ENCODE assay signal across 10 cellular contexts in the genomic region with DNA sequence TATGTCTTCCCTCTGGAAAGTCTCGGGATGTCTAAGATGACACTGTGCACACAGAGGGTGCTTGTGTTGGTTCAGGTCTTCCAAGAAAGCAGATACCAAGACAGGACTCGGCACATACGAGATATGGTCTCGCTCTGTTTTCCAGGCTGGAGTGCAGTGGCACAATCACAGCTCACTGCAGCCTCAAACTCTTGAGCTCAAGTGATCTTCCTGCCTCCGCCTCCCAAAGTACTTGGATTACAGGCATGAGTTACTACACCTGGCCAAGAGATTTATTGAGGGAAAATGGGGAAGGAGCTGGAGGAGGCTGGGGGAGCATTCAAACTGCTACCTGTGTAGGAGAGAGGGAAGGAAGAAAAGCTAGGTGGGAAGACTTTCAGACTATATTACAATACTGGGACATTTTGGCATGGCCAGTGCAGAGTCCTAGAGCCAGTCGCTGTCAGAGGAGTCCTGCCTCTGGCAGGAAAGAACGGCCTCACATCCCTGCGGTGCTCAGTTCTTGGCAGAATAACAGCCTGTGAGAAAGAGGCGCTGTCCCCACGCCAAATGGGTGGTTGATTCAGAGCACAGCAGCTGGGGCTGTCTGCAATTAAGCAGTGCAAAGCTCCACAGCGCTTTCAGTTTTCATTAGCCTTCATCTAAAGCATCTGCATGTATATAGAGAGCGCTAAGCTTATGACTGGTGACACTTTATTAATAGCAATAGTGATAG. TPM values are rescaled to one million over a fixed set of nuclear protein-coding genes. Genes with fewer than 3 reads are reported as not detected.
DNase-seq lines count a peak whose midpoint lies in the region; ATAC-seq and TF ChIP-seq lines count a peak whose summit lies in the region.
"Had no signal": no experiment of that assay in that cellular context is flagged by ENCODE, and none has a peak within 500 bp of the region (broad histone marks: within the 10 kb centered on the region; RNA-seq: fewer than 3 reads in every experiment).

No MANE protein-coding gene starts in this region.

- peaks cover 5 to 12% (median 5%) of the 10 kb centered on the region in 3 donors for H3K27me3 Mint-ChIP-seq in CD14-positive monocyte (ENCODE audit: low read depth in 3 of 3)

- ATAC-seq in GM18867 (IDR thresholded peaks at IDR 0.05; ENCODE audit: unreplicated experiment) (no peak), HG03135 (IDR thresholded peaks at IDR 0.05; ENCODE audit: unreplicated experiment) (no peak)

- H3K27ac ChIP-seq in angular gyrus (ENCODE audit: low read depth, low read length) (peak overlapping the region; percentile 20), substantia nigra (ENCODE audit: low read depth, low read length, poor library complexity, severe bottlenecking) (no peak overlapping the region)

- H3K4me1 Mint-ChIP-seq in CD14-positive monocyte = no peaks in the 10 kb centered on the region

- H3K9me3 Mint-ChIP-seq in CD14-positive monocyte = peaks cover 0 to 5% (median 0%) of the 10 kb centered on the region in 7 donors
- H3K9me3 Mint-ChIP-seq: natural killer cell treated with Interleukin-12 subunit alpha and Interleukin-12 subunit beta and Interleukin-15 and Interleukin-18, amount 100 ng/mL, for 72 hours had no signal

- intact Hi-C loops in CD14-positive monocyte (cut with micrococcal nuclease) = no loop called here

- no peak for TF ChIP-seq CTCF in CD14-positive monocyte (IDR thresholded peaks at IDR 0.05)

- H3K36me3 Mint-ChIP-seq in CD14-positive monocyte = no peaks in the 10 kb centered on the region
- H3K36me3 Mint-ChIP-seq: natural killer cell treated with Interleukin-12 subunit alpha and Interleukin-12 subunit beta and Interleukin-15 and Interleukin-18, amount 100 ng/mL, for 72 hours had no signal

- no peak overlapping the region for H3K27ac Mint-ChIP-seq in CD14-positive monocyte
- H3K27ac Mint-ChIP-seq: natural killer cell treated with Interleukin-12 subunit alpha and Interleukin-12 subunit beta and Interleukin-15 and Interleukin-18, amount 100 ng/mL, for 72 hours had no signal

- H3K4me3 Mint-ChIP-seq in CD14-positive monocyte = no peak overlapping the region
- H3K4me3 Mint-ChIP-seq: natural killer cell treated with Interleukin-12 subunit alpha and Interleukin-12 subunit beta and Interleukin-15 and Interleukin-18, amount 100 ng/mL, for 72 hours had no signal

- DNase-seq in NCI-H1105 (lab: John Stamatoyannopoulos, UW) (peak; percentile 83), iris pigment epithelial cell (ENCODE audit: low read depth) (peak; percentile 16), substantia nigra (lab: John Stamatoyannopoulos, UW) (peak in 47 of 49 donors; percentile 2 to 80 (median 53)), CD14-positive monocyte (ENCODE audit: low spot score) (no peak)
- no peak for DNase-seq in activated T-cell treated with anti-CD3 and anti-CD28 coated beads, Interleukin-2, amount 50 U/mL, for 48 hours
- DNase-seq: activated CD4-positive, alpha-beta T cell treated with anti-CD3 and anti-CD28 coated beads for 1 hour had no signal

RNA-seq across cellular contexts. Expression of a gene that starts 18.3 kb away (rescaled TPM):
- polyA plus RNA-seq in CD14-positive monocyte = not detected

Comparison
In these comparisons a context has a peak if more than half of its experiments do, and no peak if none do; other contexts are left out.
1. DNase-seq: peak in NCI-H1105 (single experiment), iris pigment epithelial cell (single experiment) and substantia nigra (47 of 49); none in activated T-cell treated with anti-CD3 and anti-CD28 coated beads, Interleukin-2, amount 50 U/mL, for 48 hours (0 of 2) and CD14-positive monocyte (single experiment).